ENCODE assay signal across 18 cellular contexts in genomic region chr7:155203059-155203881, GRCh38.
DNase-seq lines count a peak whose midpoint lies in the region; TF ChIP-seq lines count a peak whose summit lies in the region.
"Had no signal": no experiment of that assay in that cellular context is flagged by ENCODE, and none has a peak within 500 bp of the region (broad histone marks: within the 10 kb centered on the region; RNA-seq: fewer than 3 reads in every experiment).

No MANE protein-coding gene starts in this region.

- H3K4me1 ChIP-seq in OCI-LY1 (ENCODE audit: insufficient read depth, low read length, severe bottlenecking), result peaks cover 28% of the 10 kb centered on the region
- H3K4me1 ChIP-seq: psoas muscle had no signal

- intact Hi-C loops in activated CD4-positive, alpha-beta T cell treated with anti-CD3 and anti-CD28 coated beads, Interleukin-2, amount 10 ng/mL, durations not matched to agents 24 days and 14 days (cut with micrococcal nuclease), result loop anchor here (10.0 kb wide), 1 partner anchor 1412 kb away; no protein-coding TSS in a partner anchor

- no peak for DNase-seq in activated CD4-positive, alpha-beta T cell treated with anti-CD3 and anti-CD28 coated beads, Interleukin-2, amount 10 ng/mL, durations not matched to agents 24 days and 14 days
- no peak for DNase-seq in activated CD4-positive, alpha-beta T cell treated with anti-CD3 and anti-CD28 coated beads, Interleukin-2, amount 50 U/mL, for 4 hours
- peak; percentile 68 for DNase-seq in coronary artery (ENCODE audit: low spot score)
- peak; percentile 58 for DNase-seq in renal cortical epithelial cell (ENCODE audit: low read depth)
- no peak for DNase-seq in glomerular visceral epithelial cell (ENCODE audit: extremely low spot score)
- DNase-seq in amygdala (lab: John Stamatoyannopoulos, UW), result no peak
- no peak for DNase-seq in activated naive CD4-positive, alpha-beta T cell (lab: John Stamatoyannopoulos, UW)
- DNase-seq: activated CD4-positive, CD25-positive, alpha-beta regulatory T cell; activated T-cell treated with anti-CD3 and anti-CD28 coated beads, Interleukin-2, amount 50 U/mL, for 1 hour; aorta; hypothalamus; Kasumi-1; NCI-H187 treated with DMSO at 0.1 percent for 48 hours; NCI-H510A treated with DMSO at 0.1 percent for 48 hours; Peyer's patch; psoas muscle had no signal

- no peaks in the 10 kb centered on the region for H3K9me2 ChIP-seq in OCI-LY1 (ENCODE audit: low read depth, low read length)

- H3K9me3 ChIP-seq in OCI-LY1 (ENCODE audit: low read length), result no peaks in the 10 kb centered on the region
- H3K9me3 ChIP-seq: A549, Peyer's patch, psoas muscle had no signal

- H3K36me3 Mint-ChIP-seq in activated CD4-positive, alpha-beta T cell treated with anti-CD3 and anti-CD28 coated beads, Interleukin-2, amount 10 ng/mL, durations not matched to agents 24 days and 14 days (ENCODE audit: low read depth), result peaks cover 12% of the 10 kb centered on the region

- H3K36me3 ChIP-seq in OCI-LY1 (ENCODE audit: insufficient read depth, low read length), result no peaks in the 10 kb centered on the region; the same call in 1 of the 2 replicates
- H3K36me3 ChIP-seq: Peyer's patch had no signal

- no peak overlapping the region for H3K9ac ChIP-seq in OCI-LY1 (ENCODE audit: low read length)

- no peak overlapping the region for H2AFZ ChIP-seq in OCI-LY1 (ENCODE audit: low read length)

- H3K27ac Mint-ChIP-seq in activated CD4-positive, alpha-beta T cell treated with anti-CD3 and anti-CD28 coated beads, Interleukin-2, amount 10 ng/mL, durations not matched to agents 24 days and 14 days, result peak overlapping the region; percentile 57

- no peaks in the 10 kb centered on the region for H3K27me3 Mint-ChIP-seq in activated CD4-positive, alpha-beta T cell treated with anti-CD3 and anti-CD28 coated beads, Interleukin-2, amount 10 ng/mL, durations not matched to agents 24 days and 14 days

- H3K27ac ChIP-seq in OCI-LY1 (ENCODE audit: low read depth, low read length, poor library complexity, severe bottlenecking) (peak overlapping the region; percentile 96), coronary artery (no peak overlapping the region)
- H3K27ac ChIP-seq: Peyer's patch, psoas muscle had no signal

- TF ChIP-seq CTCF in OCI-LY1 (IDR thresholded peaks at IDR 0.05; ENCODE audit: low read length) (no peak), coronary artery (IDR thresholded peaks at IDR 0.05) (no peak)

- H3K4me3 Mint-ChIP-seq in activated CD4-positive, alpha-beta T cell treated with anti-CD3 and anti-CD28 coated beads, Interleukin-2, amount 10 ng/mL, durations not matched to agents 24 days and 14 days, result no peak overlapping the region

- H3K4me2 ChIP-seq in OCI-LY1 (ENCODE audit: low read length), result no peak overlapping the region
- H3K4me2 ChIP-seq: A549 had no signal

- no peaks in the 10 kb centered on the region for H3K27me3 ChIP-seq in OCI-LY1 (ENCODE audit: insufficient read depth, low read length)
- H3K27me3 ChIP-seq: Peyer's patch had no signal

- no peaks in the 10 kb centered on the region for H3K79me2 ChIP-seq in OCI-LY1 (ENCODE audit: insufficient read depth, low read length)

- peaks cover 14% of the 10 kb centered on the region for H3K9me3 Mint-ChIP-seq in activated CD4-positive, alpha-beta T cell treated with anti-CD3 and anti-CD28 coated beads, Interleukin-2, amount 10 ng/mL, durations not matched to agents 24 days and 14 days

- no peaks in the 10 kb centered on the region for H3F3A ChIP-seq in OCI-LY1 (ENCODE audit: insufficient read depth, low read length)

- H4K20me1 ChIP-seq in OCI-LY1 (ENCODE audit: insufficient read depth, low read length), result no peaks in the 10 kb centered on the region

- H3K4me3 ChIP-seq in OCI-LY1 (ENCODE audit: low read depth, low read length, poor library complexity, severe bottlenecking) (no peak overlapping the region), coronary artery (no peak overlapping the region)
- H3K4me3 ChIP-seq: A549, Peyer's patch, psoas muscle had no signal

- H3K4me1 Mint-ChIP-seq in activated CD4-positive, alpha-beta T cell treated with anti-CD3 and anti-CD28 coated beads, Interleukin-2, amount 10 ng/mL, durations not matched to agents 24 days and 14 days, result peaks cover 48% of the 10 kb centered on the region

Comparison
In these comparisons a context has a peak if more than half of its experiments do, and no peak if none do; other contexts are left out.
1. DNase-seq: peak in coronary artery (single experiment) and renal cortical epithelial cell (single experiment); none in activated CD4-positive, alpha-beta T cell treated with anti-CD3 and anti-CD28 coated beads, Interleukin-2, amount 10 ng/mL, durations not matched to agents 24 days and 14 days (single experiment), activated CD4-positive, alpha-beta T cell treated with anti-CD3 and anti-CD28 coated beads, Interleukin-2, amount 50 U/mL, for 4 hours (0 of 2), glomerular visceral epithelial cell (single experiment), amygdala (0 of 56) and activated naive CD4-positive, alpha-beta T cell (0 of 4).